ENCODE assay signal across 19 cellular contexts in the genomic region with DNA sequence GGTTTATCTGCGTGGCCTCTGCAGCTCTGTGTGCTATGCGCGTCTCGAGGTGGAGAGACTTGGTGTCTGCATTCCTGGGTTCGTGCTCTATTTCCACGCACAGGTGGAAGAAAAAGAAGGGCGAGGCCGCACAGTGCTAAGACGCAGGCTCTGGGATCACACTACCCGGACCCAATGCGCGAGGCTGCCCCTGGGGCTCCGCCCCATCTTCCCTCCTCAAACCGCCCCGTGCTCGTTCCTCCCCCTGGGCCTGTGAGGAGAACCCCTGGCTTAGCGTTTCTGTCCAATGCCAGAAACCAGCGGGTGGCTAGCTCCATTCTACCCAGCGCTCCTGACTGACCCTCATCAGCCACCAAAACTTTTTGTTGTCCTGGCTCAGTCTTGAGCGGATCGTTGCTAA.
A peak's percentile ranks its signal among the peaks of the same experiment; 100 is the strongest.
DNase-seq lines count a peak whose midpoint lies in the region; ATAC-seq, FAIRE-seq and TF ChIP-seq lines count a peak whose summit lies in the region.
"Had no signal": no experiment of that assay in that cellular context is flagged by ENCODE, and none has a peak within 500 bp of the region (broad histone marks: within the 10 kb centered on the region; RNA-seq: fewer than 3 reads in every experiment).

No MANE protein-coding gene starts in this region.

- no TSS peak for BruUV-seq in IMR-90 (replicated peaks; lab: Mats Ljungman, UMichigan)

- peaks cover 11% of the 10 kb centered on the region for H3K4me1 Mint-ChIP-seq in WTC11
- peaks cover 0 to 2% (median 0%) of the 10 kb centered on the region in 4 donors for H3K4me1 Mint-ChIP-seq in naive thymus-derived CD8-positive, alpha-beta T cell

- no peak overlapping the region for H3K18ac ChIP-seq in IMR-90 (ENCODE audit: low read depth, low read length)

- FAIRE-seq in kidney (lab: Jason Lieb, UNC), result no peak
- FAIRE-seq: GM12891, GM18507, H1 had no signal

- no peak for TF ChIP-seq POLR2A in IMR-90 (IDR thresholded peaks at IDR 0.05; ENCODE audit: low read depth, low read length)

- H2AK9ac ChIP-seq in IMR-90 (replicated peaks; ENCODE audit: low read depth, low read length, poor library complexity), result no peak overlapping the region

- no peak overlapping the region for H3K4ac ChIP-seq in IMR-90 (ENCODE audit: low read depth, low read length)

- H2BK15ac ChIP-seq in IMR-90 (ENCODE audit: low read depth, low read length), result no peak overlapping the region

- H2BK5ac ChIP-seq in IMR-90 (ENCODE audit: low read depth, low read length, poor library complexity, severe bottlenecking), result no peak overlapping the region

- H2BK20ac ChIP-seq in IMR-90 (ENCODE audit: low read depth, low read length), result no peak overlapping the region

- POLR2A ChIA-PET in IMR-90 (lab: Charles Lee; ENCODE audit: unreplicated experiment) (no interaction called here), WTC11 (lab: Charles Lee) (no interaction called here)
- POLR2A ChIA-PET in naive thymus-derived CD8-positive, alpha-beta T cell (lab: Charles Lee), result no interaction called here

- in situ Hi-C loops in IMR-90 (cut with MboI; ENCODE audit: low sequenced_read_pairs), result no loop called here

- H3K36me3 Mint-ChIP-seq in WTC11, result no peaks in the 10 kb centered on the region
- H3K36me3 Mint-ChIP-seq in naive thymus-derived CD8-positive, alpha-beta T cell, result peaks cover 0 to 6% (median 4%) of the 10 kb centered on the region in 3 donors
- H3K36me3 Mint-ChIP-seq: CD4-positive, alpha-beta memory T cell had no signal

- H3K9me3 Mint-ChIP-seq in WTC11, result peaks cover 5% of the 10 kb centered on the region
- peaks cover 0 to 15% (median 6%) of the 10 kb centered on the region in 9 donors for H3K9me3 Mint-ChIP-seq in naive thymus-derived CD8-positive, alpha-beta T cell

- whole genome bisulfite sequencing in IMR-90 (ENCODE audit: extremely low coverage in 2 of 2, insufficient read length in 1 of 2), 2 experiments, result 86% methylated on average over 7 of the region's 21 CpGs; no CpG with 5 or more reads in 1 of the 2 experiments

- H4K5ac ChIP-seq in IMR-90 (ENCODE audit: low read depth, low read length), result no peak overlapping the region

- no peak overlapping the region for H3K56ac ChIP-seq in IMR-90 (ENCODE audit: extremely low read depth, insufficient read depth, low read length)

- peak overlapping the region; percentile 21 for H2AFZ ChIP-seq in IMR-90 (replicated peaks; ENCODE audit: low read length, poor library complexity)
- H2AFZ ChIP-seq: GM23248 had no signal

- ATAC-seq in IMR-90 (ENCODE audit: low read depth) (no peak), WTC11 (peak; percentile 25; the same call in 1 of the 2 replicates), GM21717 (IDR thresholded peaks at IDR 0.05; ENCODE audit: unreplicated experiment) (no peak)
- ATAC-seq in naive thymus-derived CD8-positive, alpha-beta T cell, result no peak

- H2AK5ac ChIP-seq in IMR-90 (ENCODE audit: low read depth, low read length), result no peak overlapping the region

- no peak overlapping the region for H3K4me2 ChIP-seq in IMR-90 (ENCODE audit: low read depth, low read length)

- DNase-seq in IMR-90, result no peak
- no peak for DNase-seq in WTC11 (ENCODE audit: low spot score)
- peak; percentile 45 for DNase-seq in kidney
- DNase-seq in dermis blood vessel endothelial cell, result no peak
- DNase-seq in naive thymus-derived CD8-positive, alpha-beta T cell, result no peak
- DNase-seq: C1 segment of cervical spinal cord; Calu3; CD4-positive, alpha-beta memory T cell; COR-L47; DMS53; DMS79 treated with DMSO at 0.1 percent for 48 hours; GF-D8; GM23248; H9; HFFc6 had no signal

- TF ChIP-seq RAD21 in IMR-90 (IDR thresholded peaks at IDR 0.05; ENCODE audit: low read length), result no peak

- no peak overlapping the region for H3K27ac ChIP-seq in IMR-90 (ENCODE audit: insufficient read depth, low read length)
- H3K27ac ChIP-seq in kidney (ENCODE audit: low read depth in 2 of 2, low read length in 2 of 2), result no peak overlapping the region
- H3K27ac ChIP-seq: GM23248 had no signal

- dilution Hi-C loops in IMR-90 (cut with HindIII; ENCODE audit: low sequenced_read_pairs, unreplicated experiment), result no loop called here

- no peaks in the 10 kb centered on the region for H3K9me1 ChIP-seq in IMR-90 (ENCODE audit: insufficient read depth, low read length)

- peaks cover 3% of the 10 kb centered on the region; the same call in 1 of the 2 replicates for H3K27me3 ChIP-seq in IMR-90 (ENCODE audit: control insufficient read depth, insufficient read depth, low read length)

- no peaks in the 10 kb centered on the region for H3K79me1 ChIP-seq in IMR-90 (ENCODE audit: low read depth in 1 of 2, low read length in 2 of 2)

- intact Hi-C loops in IMR-90 (cut with micrococcal nuclease), result no loop called here
- intact Hi-C loops in kidney (cut with DNase I), result no loop called here

- no peak for TF ChIP-seq CTCF in IMR-90 (conservative IDR thresholded peaks at IDR 0.05; ENCODE audit: low read depth, low read length)
- TF ChIP-seq CTCF in WTC11 (IDR thresholded peaks at IDR 0.05), result no peak
- no peak for TF ChIP-seq CTCF in kidney (IDR thresholded peaks at IDR 0.05; ENCODE audit: borderline replicate concordance, extremely low read depth, insufficient read depth)

- H3K4me1 ChIP-seq in IMR-90 (ENCODE audit: control insufficient read depth, insufficient read depth, low read length) (no peaks in the 10 kb centered on the region), kidney (ENCODE audit: control insufficient read depth in 1 of 2, insufficient read depth in 1 of 2, low read depth in 1 of 2, low read length in 2 of 2) (peaks cover 0 to 2% of the 10 kb centered on the region in 2 donors)

- no peak overlapping the region for H3K14ac ChIP-seq in IMR-90 (replicated peaks; ENCODE audit: low read depth, low read length)

- H3K27ac Mint-ChIP-seq in WTC11, result no peak overlapping the region
- H3K27ac Mint-ChIP-seq in naive thymus-derived CD8-positive, alpha-beta T cell, result no peak overlapping the region
- H3K27ac Mint-ChIP-seq: HFFc6 had no signal

- H3K4me3 ChIP-seq in IMR-90 (ENCODE audit: insufficient read depth, low read depth, low read length) (no peak overlapping the region), kidney (ENCODE audit: low read length in 2 of 2) (no peak overlapping the region)
- H3K4me3 ChIP-seq: GM23248 had no signal

- H4K91ac ChIP-seq in IMR-90 (ENCODE audit: insufficient read depth, low read depth, low read length), result no peak overlapping the region

- H3K9me3 ChIP-seq in IMR-90 (ENCODE audit: control insufficient read depth, insufficient read depth, low read length) (peaks cover 8% of the 10 kb centered on the region), kidney (ENCODE audit: control insufficient read depth in 1 of 2, low read length in 2 of 2) (peaks cover 0 to 5% of the 10 kb centered on the region in 2 donors)

- H3K9ac ChIP-seq in IMR-90 (ENCODE audit: low read depth, low read length) (no peak overlapping the region), kidney (ENCODE audit: low read length in 2 of 2) (no peak overlapping the region)
- H3K9ac ChIP-seq: GM23248 had no signal

- no peaks in the 10 kb centered on the region for H3K36me3 ChIP-seq in IMR-90 (ENCODE audit: control insufficient read depth, insufficient read depth, low read length)
- H3K36me3 ChIP-seq in kidney (ENCODE audit: control insufficient read depth in 1 of 2, insufficient read depth in 2 of 2, low read length in 2 of 2), result no peaks in the 10 kb centered on the region

- CTCF ChIA-PET in IMR-90 (lab: Yijun Ruan, JAX), result no interaction called here
- CTCF ChIA-PET in WTC11 (lab: Charles Lee), result interaction anchor here (3.4 kb wide), 1 partner anchor 23 kb away, joined by 32 read pairs; no protein-coding TSS in a partner anchor

- no peak overlapping the region for H3K4me3 Mint-ChIP-seq in WTC11
- no peak overlapping the region for H3K4me3 Mint-ChIP-seq in naive thymus-derived CD8-positive, alpha-beta T cell
- H3K4me3 Mint-ChIP-seq: CD4-positive, alpha-beta memory T cell; H9; HFFc6 had no signal

- no peak overlapping the region for H4K8ac ChIP-seq in IMR-90 (ENCODE audit: low read depth in 2 of 2, low read length in 2 of 2)

- H3K27me3 Mint-ChIP-seq in WTC11 (ENCODE audit: low read depth), result peaks cover 35% of the 10 kb centered on the region
- peaks cover 13 to 36% (median 27%) of the 10 kb centered on the region in 5 donors for H3K27me3 Mint-ChIP-seq in naive thymus-derived CD8-positive, alpha-beta T cell

- no peak overlapping the region for H3K23ac ChIP-seq in IMR-90 (ENCODE audit: low read depth, low read length)

- H2BK120ac ChIP-seq in IMR-90 (ENCODE audit: low read depth, low read length), result no peak overlapping the region

- H4K20me1 ChIP-seq in IMR-90 (ENCODE audit: insufficient read depth, low read length), result no peaks in the 10 kb centered on the region

TF ChIP-seq in IMR-90, 13 proteins besides CTCF, POLR2A, EP300 and RAD21:
- TF ChIP-seq RCOR1 (IDR thresholded peaks at IDR 0.05; ENCODE audit: insufficient replicate concordance, low read length) (no peak), FOS (IDR thresholded peaks at IDR 0.05; ENCODE audit: low read depth, low read length) (no peak), RFX5 (IDR thresholded peaks at IDR 0.05; ENCODE audit: low read depth, low read length) (no peak)

TF ChIP-seq in WTC11, 78 proteins besides CTCF, POLR2A, EP300 and RAD21:
- TF ChIP-seq PRRX2 (CRISPR knock-in tag; IDR thresholded peaks at IDR 0.05) (no peak), ZNF121 (CRISPR knock-in tag; IDR thresholded peaks at IDR 0.05) (0 out of 2 replicates have a peak, but pooled peaks have one; percentile 15)
TF ChIP-seq in WTC11: peak in this region for 1.
